Comparison of ENCODE assay signal across 8 cellular contexts in the genomic region with DNA sequence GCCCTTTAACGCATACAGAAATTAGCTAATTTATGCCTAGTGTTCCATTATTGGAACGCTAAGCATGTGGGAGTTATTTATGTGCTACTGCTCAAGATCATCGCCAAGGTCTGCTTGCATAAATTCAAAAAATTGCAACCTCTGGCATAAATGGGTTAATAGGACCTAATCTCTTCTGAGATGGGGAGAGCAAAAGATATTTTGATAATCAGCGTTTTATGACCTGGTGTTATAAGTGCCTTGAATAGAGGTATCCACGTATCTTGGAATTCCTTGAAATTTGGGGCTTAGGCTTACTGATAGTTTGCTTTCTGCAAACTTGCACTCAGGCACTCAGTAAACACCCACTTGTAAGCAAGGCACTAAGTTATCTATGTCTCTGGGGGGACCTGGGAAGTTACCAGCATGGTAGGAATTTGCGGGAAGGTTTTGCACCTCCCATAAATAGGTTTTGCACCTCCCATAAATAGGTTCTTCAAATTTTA. TPM values are rescaled to one million over a fixed set of nuclear protein-coding genes. Genes with fewer than 3 reads are reported as not detected.
A peak's percentile ranks its signal among the peaks of the same experiment; 100 is the strongest.
DNase-seq lines count a peak whose midpoint lies in the region; ATAC-seq and TF ChIP-seq lines count a peak whose summit lies in the region.

No MANE protein-coding gene starts in this region.

- H3K79me2 ChIP-seq in neural progenitor cell (ENCODE audit: low read depth), result peaks cover 62% of the 10 kb centered on the region

- H3K9me3 Mint-ChIP-seq in CD8-positive, alpha-beta memory T cell, result peaks cover 0 to 2% (median 0%) of the 10 kb centered on the region in 5 donors
- H3K9me3 Mint-ChIP-seq in neural progenitor cell, result peaks cover 2% of the 10 kb centered on the region

- no peaks in the 10 kb centered on the region for H3K9me3 ChIP-seq in CD8-positive, alpha-beta memory T cell (ENCODE audit: low read length)
- H3K9me3 ChIP-seq in ectodermal cell (ENCODE audit: control insufficient read depth, low read length), result no peaks in the 10 kb centered on the region
- no peaks in the 10 kb centered on the region for H3K9me3 ChIP-seq in neural progenitor cell (ENCODE audit: low read depth)

- DNase-seq in CD8-positive, alpha-beta memory T cell, result no peak
- DNase-seq in NB4 (ENCODE audit: low read depth) (no peak), neural progenitor cell (ENCODE audit: low spot score) (no peak), NCI-H1092 (lab: John Stamatoyannopoulos, UW) (no peak), DMS153 treated with DMSO at 0.1 percent for 48 hours (lab: John Stamatoyannopoulos, UW; ENCODE audit: unreplicated experiment) (no peak)
- no peak for DNase-seq in stimulated activated CD4-positive, alpha-beta T cell treated with anti-CD3 and anti-CD28 coated beads, Interleukin-2, amount 100 ng/mL, for 48 hours

- peaks cover 56% of the 10 kb centered on the region for H4K20me1 ChIP-seq in neural progenitor cell (ENCODE audit: low read depth)

- TF ChIP-seq POLR2A in NB4 (IDR thresholded peaks at IDR 0.05; ENCODE audit: extremely low read depth, insufficient read length), result no peak

- no peak for TF ChIP-seq CTCF in NB4 (IDR thresholded peaks at IDR 0.05; ENCODE audit: low read depth, low read length)
- no peak for TF ChIP-seq CTCF in neural progenitor cell (IDR thresholded peaks at IDR 0.05)

- peaks cover 64% of the 10 kb centered on the region for H3K4me1 ChIP-seq in CD8-positive, alpha-beta memory T cell (ENCODE audit: insufficient read depth, low read length)
- H3K4me1 ChIP-seq in ectodermal cell (ENCODE audit: control insufficient read depth, insufficient read depth, low read length), result peaks cover 5% of the 10 kb centered on the region
- peaks cover 7% of the 10 kb centered on the region for H3K4me1 ChIP-seq in neural progenitor cell

- H3K27me3 Mint-ChIP-seq in CD8-positive, alpha-beta memory T cell, result peaks cover 0 to 2% of the 10 kb centered on the region in 2 donors
- H3K27me3 Mint-ChIP-seq in neural progenitor cell (ENCODE audit: insufficient read depth, low read depth), result peaks cover 3% of the 10 kb centered on the region

- POLR2A ChIA-PET in CD8-positive, alpha-beta memory T cell (lab: Charles Lee), result interaction anchor here (1.2 kb wide), 1 partner anchor 56 kb away, joined by 3 read pairs; no protein-coding TSS in a partner anchor

- no peaks in the 10 kb centered on the region for H3K27me3 ChIP-seq in CD8-positive, alpha-beta memory T cell (ENCODE audit: insufficient read depth, low read length, poor library complexity, severe bottlenecking)
- H3K27me3 ChIP-seq in ectodermal cell (ENCODE audit: control insufficient read depth, insufficient read depth, low read length, poor library complexity, severe bottlenecking), result no peaks in the 10 kb centered on the region
- H3K27me3 ChIP-seq in neural progenitor cell, result no peaks in the 10 kb centered on the region

- peak overlapping the region; percentile 80 for H3K4me2 ChIP-seq in neural progenitor cell

- peak overlapping the region; percentile 90 to 100 (median 98) for H3K4me3 Mint-ChIP-seq in CD8-positive, alpha-beta memory T cell
- peak overlapping the region; percentile 91 for H3K4me3 Mint-ChIP-seq in neural progenitor cell

- no peak for ATAC-seq in GM21576 (IDR thresholded peaks at IDR 0.05; ENCODE audit: unreplicated experiment)

- H3F3A ChIP-seq in neural progenitor cell (ENCODE audit: low read depth), result peaks cover 5% of the 10 kb centered on the region

- peak overlapping the region; percentile 93 for H3K4me3 ChIP-seq in CD8-positive, alpha-beta memory T cell (ENCODE audit: low read length)
- H3K4me3 ChIP-seq in NB4 (ENCODE audit: low read depth, low read length), result peak overlapping the region; percentile 70
- H3K4me3 ChIP-seq in ectodermal cell (ENCODE audit: insufficient read depth, low read depth, low read length), result peak overlapping the region; percentile 86
- H3K4me3 ChIP-seq in neural progenitor cell, result peak overlapping the region; percentile 85

- H3K27ac Mint-ChIP-seq in CD8-positive, alpha-beta memory T cell, result peak overlapping the region in 6 of 8 donors; percentile 95 to 99 (median 98)
- no peak overlapping the region for H3K27ac Mint-ChIP-seq in neural progenitor cell

- no peak overlapping the region for H3K9ac ChIP-seq in neural progenitor cell

- H3K36me3 Mint-ChIP-seq in CD8-positive, alpha-beta memory T cell, result peaks cover 0 to 42% (median 10%) of the 10 kb centered on the region in 3 donors
- H3K36me3 Mint-ChIP-seq in neural progenitor cell, result peaks cover 10% of the 10 kb centered on the region

- 93 to 96% methylated on average over 5 to 6 of the region's 6 CpGs for WGBS in ectodermal cell, 2 experiments

- H3K4me1 Mint-ChIP-seq in CD8-positive, alpha-beta memory T cell, result peaks cover 66 to 87% (median 82%) of the 10 kb centered on the region in 3 donors
- H3K4me1 Mint-ChIP-seq in neural progenitor cell, result peaks cover 26% of the 10 kb centered on the region

- H3K27ac ChIP-seq in CD8-positive, alpha-beta memory T cell (ENCODE audit: low read depth, low read length), result no peak overlapping the region
- H3K27ac ChIP-seq in ectodermal cell (ENCODE audit: insufficient read depth, low read depth, low read length, poor library complexity, severe bottlenecking), result no peak overlapping the region
- H3K27ac ChIP-seq in neural progenitor cell, result no peak overlapping the region

- H3K36me3 ChIP-seq in CD8-positive, alpha-beta memory T cell (ENCODE audit: insufficient read depth, low read length), result peaks cover 19% of the 10 kb centered on the region
- H3K36me3 ChIP-seq in ectodermal cell (ENCODE audit: control insufficient read depth, insufficient read depth, low read length), result peaks cover 12% of the 10 kb centered on the region
- H3K36me3 ChIP-seq in neural progenitor cell, result peaks cover 17% of the 10 kb centered on the region

- no peak overlapping the region for H2AFZ ChIP-seq in neural progenitor cell (replicated peaks)

- CTCF ChIA-PET in CD8-positive, alpha-beta memory T cell (lab: Charles Lee), result interaction anchor here (0.9 to 6.9 kb wide), 6 partner anchors 25 to 136 kb away, joined by 3 to 174 read pairs (median 5); no protein-coding TSS in a partner anchor

RNA-seq across cellular contexts. Expression of gene SUB1, which starts 1.8 kb away (rescaled TPM):
- 100 to 1,000 TPM; 484 to 511 TPM for total RNA-seq in CD8-positive, alpha-beta memory T cell
- 476 TPM for polyA plus RNA-seq in CD8-positive, alpha-beta memory T cell
- 297 TPM for polyA plus RNA-seq in ectodermal cell (2013, experiment 1 of 4)
- 291 TPM for polyA plus RNA-seq in ectodermal cell (2013, experiment 2 of 4)
- polyA plus RNA-seq in ectodermal cell (2013, experiment 3 of 4), result 219 TPM
- 246 TPM for polyA plus RNA-seq in ectodermal cell (2013, experiment 4 of 4)
- 324 and 789 TPM in 2 replicates for total RNA-seq in neural progenitor cell (ENCODE audit: low replicate concordance)
